10 cellular contexts compared by ENCODE assay signal in genomic region chr6:113122060-113122459, GRCh38.
DNase-seq lines count a peak whose midpoint lies in the region; ATAC-seq and TF ChIP-seq lines count a peak whose summit lies in the region.
"Had no signal": no experiment of that assay in that cellular context is flagged by ENCODE, and none has a peak within 500 bp of the region (broad histone marks: within the 10 kb centered on the region; RNA-seq: fewer than 3 reads in every experiment).

No MANE protein-coding gene starts in this region.

- H3K36me3 Mint-ChIP-seq in natural killer cell = peaks cover 8% of the 10 kb centered on the region
- no peaks in the 10 kb centered on the region for H3K36me3 Mint-ChIP-seq in activated naive CD8-positive, alpha-beta T cell treated with anti-CD3 and anti-CD28 coated beads for 36 hours

- no peaks in the 10 kb centered on the region for H3K79me2 ChIP-seq in osteoblast (ENCODE audit: insufficient read depth, low read length)

- H4K20me1 ChIP-seq in osteoblast (ENCODE audit: insufficient read depth, low read length) = no peaks in the 10 kb centered on the region

- H3K4me1 Mint-ChIP-seq in natural killer cell = no peaks in the 10 kb centered on the region
- no peaks in the 10 kb centered on the region for H3K4me1 Mint-ChIP-seq in activated naive CD8-positive, alpha-beta T cell treated with anti-CD3 and anti-CD28 coated beads for 36 hours

- H3K4me3 Mint-ChIP-seq in natural killer cell = no peak overlapping the region
- H3K4me3 Mint-ChIP-seq in activated naive CD8-positive, alpha-beta T cell treated with anti-CD3 and anti-CD28 coated beads for 36 hours = no peak overlapping the region
- H3K4me3 Mint-ChIP-seq: brain had no signal

- no peak overlapping the region for H2AFZ ChIP-seq in osteoblast (ENCODE audit: low read length)

- H3K27me3 ChIP-seq in RWPE2 (ENCODE audit: insufficient read depth, poor library complexity, severe bottlenecking) = no peaks in the 10 kb centered on the region
- no peaks in the 10 kb centered on the region for H3K27me3 ChIP-seq in osteoblast (ENCODE audit: insufficient read depth, low read length)

- H3K27ac Mint-ChIP-seq in natural killer cell = no peak overlapping the region
- no peak overlapping the region for H3K27ac Mint-ChIP-seq in activated naive CD8-positive, alpha-beta T cell treated with anti-CD3 and anti-CD28 coated beads for 36 hours

- ATAC-seq in RWPE2 (ENCODE audit: low read depth) = peak; percentile 73
- ATAC-seq in natural killer cell = no peak

- H3K27me3 Mint-ChIP-seq in natural killer cell (ENCODE audit: low read depth in 2 of 2) = no peaks in the 10 kb centered on the region
- H3K27me3 Mint-ChIP-seq in activated naive CD8-positive, alpha-beta T cell treated with anti-CD3 and anti-CD28 coated beads for 36 hours = no peaks in the 10 kb centered on the region
- H3K27me3 Mint-ChIP-seq: brain had no signal

- H3K36me3 ChIP-seq in RWPE2 (ENCODE audit: low read depth) (no peaks in the 10 kb centered on the region), osteoblast (ENCODE audit: insufficient read depth, low read length) (no peaks in the 10 kb centered on the region)

- DNase-seq in H4 (ENCODE audit: low spot score) = peak; percentile 87
- DNase-seq in RWPE2 (ENCODE audit: low spot score) = peak; percentile 70
- DNase-seq in fibroblast of the aortic adventitia (ENCODE audit: low read depth) = peak; percentile 88
- DNase-seq in osteoblast (ENCODE audit: insufficient read length, low spot score, missing footprints) = peak; percentile 25
- DNase-seq in lower leg skin (ENCODE audit: low spot score in 2 of 2) = no peak
- no peak for DNase-seq in DMS114 treated with DMSO at 0.1 percent for 48 hours (lab: John Stamatoyannopoulos, UW; ENCODE audit: unreplicated experiment)
- no peak for DNase-seq in natural killer cell
- DNase-seq in activated naive CD8-positive, alpha-beta T cell treated with anti-CD3 and anti-CD28 coated beads for 36 hours = no peak
- DNase-seq: NCI-H1092 had no signal

- TF ChIP-seq CTCF in RWPE2 (IDR thresholded peaks at IDR 0.05; ENCODE audit: poor library complexity, severe bottlenecking) (peak; percentile 83), fibroblast of the aortic adventitia (IDR thresholded peaks at IDR 0.05; ENCODE audit: insufficient read depth, low read length) (peak; percentile 43), osteoblast (IDR thresholded peaks at IDR 0.05; ENCODE audit: extremely low read depth, low read depth, low read length) (peak; percentile 58), lower leg skin (IDR thresholded peaks at IDR 0.05) (no peak), natural killer cell (IDR thresholded peaks at IDR 0.05) (no peak)

- H3K9me3 Mint-ChIP-seq in natural killer cell = peaks cover 8 to 9% of the 10 kb centered on the region in 2 donors
- H3K9me3 Mint-ChIP-seq in activated naive CD8-positive, alpha-beta T cell treated with anti-CD3 and anti-CD28 coated beads for 36 hours = peaks cover 12% of the 10 kb centered on the region

- no peak for TF ChIP-seq POLR2A in lower leg skin (IDR thresholded peaks at IDR 0.05)

- intact Hi-C loops in lower leg skin (cut with DNase I; ENCODE audit: low total_unique reads) = no loop called here
- intact Hi-C loops in natural killer cell (cut with micrococcal nuclease) = no loop called here

- H3K4me2 ChIP-seq in osteoblast (ENCODE audit: insufficient read depth, low read length) = peak overlapping the region; percentile 64

- H3K27ac ChIP-seq in RWPE2 (ENCODE audit: poor library complexity, severe bottlenecking) (peak overlapping the region; percentile 92), osteoblast (ENCODE audit: low read depth, low read length) (peak overlapping the region; percentile 91)

- H3K4me3 ChIP-seq in RWPE2 (ENCODE audit: severe bottlenecking) = no peak overlapping the region
- H3K4me3 ChIP-seq in fibroblast of the aortic adventitia (ENCODE audit: low read depth, low read length) = no peak overlapping the region
- H3K4me3 ChIP-seq in osteoblast (ENCODE audit: insufficient read depth, low read length) = no peak overlapping the region
- H3K4me3 ChIP-seq in lower leg skin (ENCODE audit: low read depth, poor library complexity, severe bottlenecking) = no peak overlapping the region

- peaks cover 37% of the 10 kb centered on the region for H3K4me1 ChIP-seq in RWPE2 (ENCODE audit: insufficient read depth, poor library complexity, severe bottlenecking)
- peaks cover 28% of the 10 kb centered on the region for H3K4me1 ChIP-seq in osteoblast (ENCODE audit: insufficient read depth, low read length)

- no peaks in the 10 kb centered on the region for H3K9me3 ChIP-seq in RWPE2 (ENCODE audit: severe bottlenecking)
- H3K9me3 ChIP-seq in osteoblast (ENCODE audit: low read depth, low read length) = peaks cover 2% of the 10 kb centered on the region

- WGBS in lower leg skin, 2 donors = 72 to 75% methylated on average over 1 of the region's 1 CpG

Comparison
In these comparisons a context has a peak if more than half of its experiments do, and no peak if none do; other contexts are left out.
1. DNase-seq: peak in H4 (single experiment), RWPE2 (single experiment), fibroblast of the aortic adventitia (single experiment) and osteoblast (single experiment); none in lower leg skin (0 of 2), DMS114 treated with DMSO at 0.1 percent for 48 hours (single experiment), natural killer cell (single experiment) and activated naive CD8-positive, alpha-beta T cell treated with anti-CD3 and anti-CD28 coated beads for 36 hours (single experiment).
2. CTCF ChIP-seq: peak in RWPE2 (single experiment), fibroblast of the aortic adventitia (single experiment) and osteoblast (single experiment); none in lower leg skin (0 of 3) and natural killer cell (single experiment).